In the genomic region with DNA sequence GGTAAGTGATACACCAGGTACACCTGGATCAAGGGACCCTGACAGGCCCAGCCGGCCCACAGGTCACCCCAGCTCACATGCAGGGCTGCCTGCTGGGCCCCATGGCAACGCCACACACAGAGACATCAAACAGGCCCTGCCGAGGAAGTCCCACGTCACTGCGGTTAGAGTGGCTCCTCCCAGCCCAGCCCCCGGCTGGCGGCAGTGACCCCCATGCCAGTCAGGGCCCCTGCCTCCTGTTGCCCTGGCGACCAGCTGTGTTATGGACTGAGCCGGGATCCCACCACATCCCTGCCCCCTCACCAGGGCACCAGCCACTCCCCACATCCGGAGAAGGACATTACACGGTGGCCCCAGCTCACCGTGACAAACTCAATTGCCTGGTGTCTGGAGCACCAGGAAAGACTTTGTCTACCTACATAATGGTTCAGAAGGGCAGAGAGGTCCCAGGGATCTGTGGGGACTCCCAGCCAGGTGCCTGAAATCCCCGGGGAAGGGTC, we compare ENCODE assay signal across 7 cellular contexts. TPM values are rescaled to one million over a fixed set of nuclear protein-coding genes. Genes with fewer than 3 reads are reported as not detected.
DNase-seq lines count a peak whose midpoint lies in the region; ATAC-seq lines count a peak whose summit lies in the region.

No MANE protein-coding gene starts in this region.

- H3K4me3 Mint-ChIP-seq in activated CD8-positive, alpha-beta T cell treated with anti-CD3 and anti-CD28 coated beads, Interleukin-2, amount 10 ng/mL, durations not matched to agents 7 days and 5 days: peak overlapping the region; percentile 79

- H3K27ac Mint-ChIP-seq in activated CD8-positive, alpha-beta T cell treated with anti-CD3 and anti-CD28 coated beads, Interleukin-2, amount 10 ng/mL, durations not matched to agents 7 days and 5 days: peak overlapping the region; percentile 99

- H3K4me1 ChIP-seq in effector memory CD4-positive, alpha-beta T cell (ENCODE audit: control insufficient read depth, insufficient read depth, low read length, poor library complexity, severe bottlenecking): peaks cover 71% of the 10 kb centered on the region

- H3K36me3 Mint-ChIP-seq in activated CD8-positive, alpha-beta T cell treated with anti-CD3 and anti-CD28 coated beads, Interleukin-2, amount 10 ng/mL, durations not matched to agents 7 days and 5 days (ENCODE audit: low read depth): peaks cover 3% of the 10 kb centered on the region

- H3K9me3 ChIP-seq in effector memory CD4-positive, alpha-beta T cell (ENCODE audit: control insufficient read depth, low read length): no peaks in the 10 kb centered on the region

- ATAC-seq in GM18502 (IDR thresholded peaks at IDR 0.05; ENCODE audit: poor library complexity, unreplicated experiment) (peak; percentile 62), HG02798 (IDR thresholded peaks at IDR 0.05; ENCODE audit: poor library complexity, unreplicated experiment) (peak; percentile 48)
- ATAC-seq in activated CD8-positive, alpha-beta T cell treated with anti-CD3 and anti-CD28 coated beads, Interleukin-2, amount 10 ng/mL, durations not matched to agents 7 days and 5 days: peak; percentile 61

- CTCF ChIA-PET in activated CD8-positive, alpha-beta T cell treated with anti-CD3 and anti-CD28 coated beads, Interleukin-2, amount 10 ng/mL, durations not matched to agents 7 days and 5 days (lab: Charles Lee): interaction anchor here (0.6 to 8.6 kb wide), 3 partner anchors 9 to 213 kb away, joined by 3 to 57 read pairs (median 20); no protein-coding TSS in a partner anchor

- DNase-seq in NCI-H69 (lab: John Stamatoyannopoulos, UW) (peak; percentile 92), midbrain (lab: John Stamatoyannopoulos, UW) (peak; percentile 30)
- peak; percentile 97 for DNase-seq in activated CD8-positive, alpha-beta T cell treated with anti-CD3 and anti-CD28 coated beads, Interleukin-2, amount 10 ng/mL, durations not matched to agents 7 days and 5 days
- DNase-seq in effector memory CD4-positive, alpha-beta T cell: peak; percentile 98 to 99 (median 99)
- peak; percentile 92 for DNase-seq in stimulated activated CD8-positive, alpha-beta memory T cell treated with anti-CD3 and anti-CD28 coated beads, Interleukin-4, amount 100 ng/mL, for 24 hours (ENCODE audit: low read depth)

- peak overlapping the region; percentile 58 for H3K4me3 ChIP-seq in effector memory CD4-positive, alpha-beta T cell (ENCODE audit: insufficient read depth, low read depth, low read length, poor library complexity, severe bottlenecking)

- POLR2A ChIA-PET in activated CD8-positive, alpha-beta T cell treated with anti-CD3 and anti-CD28 coated beads, Interleukin-2, amount 10 ng/mL, durations not matched to agents 7 days and 5 days (lab: Charles Lee): interaction anchor here (0.5 to 5.5 kb wide), 18 partner anchors 9 to 878 kb away, joined by 3 to 104 read pairs (median 4); a partner anchor contains a TSS

- no peaks in the 10 kb centered on the region for H3K27me3 Mint-ChIP-seq in activated CD8-positive, alpha-beta T cell treated with anti-CD3 and anti-CD28 coated beads, Interleukin-2, amount 10 ng/mL, durations not matched to agents 7 days and 5 days (ENCODE audit: low read depth)

- no peaks in the 10 kb centered on the region for H3K36me3 ChIP-seq in effector memory CD4-positive, alpha-beta T cell (ENCODE audit: control insufficient read depth, insufficient read depth, low read length)

- no peaks in the 10 kb centered on the region for H3K27me3 ChIP-seq in effector memory CD4-positive, alpha-beta T cell (replicated peaks; ENCODE audit: control insufficient read depth, insufficient read depth, low read length, poor library complexity, severe bottlenecking)

- H3K9me3 Mint-ChIP-seq in activated CD8-positive, alpha-beta T cell treated with anti-CD3 and anti-CD28 coated beads, Interleukin-2, amount 10 ng/mL, durations not matched to agents 7 days and 5 days (ENCODE audit: insufficient read depth): no peaks in the 10 kb centered on the region

- H3K27ac ChIP-seq in effector memory CD4-positive, alpha-beta T cell (ENCODE audit: insufficient read depth, low read length, poor library complexity, severe bottlenecking): peak overlapping the region; percentile 100

- H3K4me1 Mint-ChIP-seq in activated CD8-positive, alpha-beta T cell treated with anti-CD3 and anti-CD28 coated beads, Interleukin-2, amount 10 ng/mL, durations not matched to agents 7 days and 5 days (ENCODE audit: low read depth): peaks cover 61% of the 10 kb centered on the region

RNA-seq across cellular contexts. Expression of a gene that starts 30.4 kb away (rescaled TPM):
- under 1 TPM; 0.60 to 0.90 TPM for total RNA-seq in activated CD8-positive, alpha-beta T cell treated with anti-CD3 and anti-CD28 coated beads, Interleukin-2, amount 10 ng/mL, durations not matched to agents 7 days and 5 days

RNA-seq across cellular contexts. Expression of a gene that starts 51.3 kb away (rescaled TPM):
- 1 to 10 TPM; 8.4 to 9.5 TPM for total RNA-seq in activated CD8-positive, alpha-beta T cell treated with anti-CD3 and anti-CD28 coated beads, Interleukin-2, amount 10 ng/mL, durations not matched to agents 7 days and 5 days

RNA-seq across cellular contexts. Expression of a gene that starts 59.3 kb away (rescaled TPM):
- 1 to 10 TPM; 4.2 to 5.0 TPM for total RNA-seq in activated CD8-positive, alpha-beta T cell treated with anti-CD3 and anti-CD28 coated beads, Interleukin-2, amount 10 ng/mL, durations not matched to agents 7 days and 5 days

RNA-seq across cellular contexts. Expression of a gene that starts 59.4 kb away (rescaled TPM):
- 10 to 100 TPM; 27.8 to 28.9 TPM for total RNA-seq in activated CD8-positive, alpha-beta T cell treated with anti-CD3 and anti-CD28 coated beads, Interleukin-2, amount 10 ng/mL, durations not matched to agents 7 days and 5 days

Comparison
In these comparisons a context has a peak if more than half of its experiments do, and no peak if none do; other contexts are left out.
1. Peak in every context shown above with its lines: DNase-seq, ATAC-seq, H3K4me3 ChIP-seq and H3K27ac ChIP-seq.
2. DNase-seq: peak in every context shown above with its lines; median percentile 99 in effector memory CD4-positive, alpha-beta T cell; 97 in activated CD8-positive, alpha-beta T cell treated with anti-CD3 and anti-CD28 coated beads, Interleukin-2, amount 10 ng/mL, durations not matched to agents 7 days and 5 days; 92 in NCI-H69; 92 in stimulated activated CD8-positive, alpha-beta memory T cell treated with anti-CD3 and anti-CD28 coated beads, Interleukin-4, amount 100 ng/mL, for 24 hours; 30 in midbrain.